15 cellular contexts compared by ENCODE assay signal in the genomic region with DNA sequence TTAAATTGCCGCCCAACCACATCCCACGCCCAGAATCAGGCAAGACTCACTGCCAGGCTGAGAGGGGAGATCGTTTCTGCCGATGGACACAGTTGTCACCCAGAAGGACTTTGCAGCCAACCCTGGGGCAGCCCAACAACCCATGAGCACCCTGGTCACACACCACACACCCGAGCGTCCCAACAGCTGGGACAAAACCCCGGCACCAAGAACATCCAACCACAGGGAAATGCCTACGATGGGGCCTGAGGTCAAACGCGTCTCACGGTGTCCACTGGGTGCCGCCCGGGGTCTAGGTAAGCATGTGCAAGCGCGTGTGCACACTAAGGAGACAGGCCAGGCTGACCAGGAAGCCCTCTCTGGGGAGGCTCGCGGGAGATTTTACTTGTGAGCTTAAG.
"Had no signal": no experiment of that assay in that cellular context is flagged by ENCODE, and none has a peak within 500 bp of the region (broad histone marks: within the 10 kb centered on the region; RNA-seq: fewer than 3 reads in every experiment).

No MANE protein-coding gene starts in this region.

- H3K27ac ChIP-seq: colonic mucosa, heart right ventricle, neutrophil, skin epidermis, tibial artery, upper lobe of right lung, vagina had no signal

- DNase-seq: colonic mucosa; effector CD4-positive, alpha-beta T cell; endodermal cell; heart right ventricle; hypothalamus; kidney glomerular epithelial cell; mesendoderm; naive thymus-derived CD4-positive, alpha-beta T cell; stimulated activated CD4-positive, alpha-beta T cell treated with anti-CD3 and anti-CD28 coated beads, Interleukin-2, amount 100 ng/mL, for 24 hours; stimulated activated naive CD4-positive, alpha-beta T cell treated with Interleukin-2 at 50 U/mL for 16 hours; tibial artery; upper lobe of right lung had no signal

- H3K27me3 Mint-ChIP-seq: naive thymus-derived CD4-positive, alpha-beta T cell had no signal

- H3K9me3 Mint-ChIP-seq: endodermal cell; naive thymus-derived CD4-positive, alpha-beta T cell had no signal

- H3K9me3 ChIP-seq: colonic mucosa, heart right ventricle, neutrophil, tibial artery, upper lobe of right lung, vagina had no signal

- H3K27me3 ChIP-seq: colonic mucosa, heart right ventricle, neutrophil, tibial artery, upper lobe of right lung, vagina had no signal

- H3K4me1 ChIP-seq: colonic mucosa, heart right ventricle, tibial artery, upper lobe of right lung, vagina had no signal

- H3K4me3 Mint-ChIP-seq: endodermal cell had no signal

- ATAC-seq: naive thymus-derived CD4-positive, alpha-beta T cell; upper lobe of right lung had no signal

- H3K4me3 ChIP-seq: colonic mucosa, heart right ventricle, skin epidermis, tibial artery, upper lobe of right lung, vagina had no signal

- H3K27ac Mint-ChIP-seq: endodermal cell had no signal

- H3K36me3 ChIP-seq: upper lobe of right lung had no signal
